In the genomic region with DNA sequence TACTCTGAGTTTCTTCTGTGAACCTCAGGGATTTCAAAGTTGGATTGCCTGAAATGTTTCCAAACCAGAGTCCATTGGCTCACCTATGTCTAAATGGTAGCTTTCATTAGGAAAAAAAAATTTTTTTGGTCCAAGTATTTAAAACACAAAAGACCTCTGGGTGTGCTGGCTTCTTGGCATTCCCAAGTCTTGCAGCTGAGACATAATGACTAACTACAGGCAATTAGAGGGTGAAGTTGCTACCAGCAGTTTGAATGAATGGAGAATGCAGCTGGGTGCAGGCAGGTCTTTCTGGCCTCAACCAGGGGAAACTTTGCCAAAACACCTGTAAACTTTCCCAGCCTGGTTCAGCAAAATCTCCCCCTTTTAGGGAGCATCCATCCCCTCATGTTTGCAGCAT, we compare ENCODE assay signal across 24 cellular contexts.
"Had no signal": no experiment of that assay in that cellular context is flagged by ENCODE, and none has a peak within 500 bp of the region (broad histone marks: within the 10 kb centered on the region; RNA-seq: fewer than 3 reads in every experiment).

No MANE protein-coding gene starts in this region.

- H3K4me2 ChIP-seq: smooth muscle cell had no signal

- H3K4me1 Mint-ChIP-seq: endodermal cell had no signal

- DNase-seq: activated CD4-positive, alpha-beta T cell treated with anti-CD3 and anti-CD28 coated beads for 1 hour; activated CD4-positive, alpha-beta T cell treated with anti-CD3 and anti-CD28 coated beads, Interleukin-2, amount 50 U/mL, for 1 hour; activated CD8-positive, alpha-beta T cell treated with anti-CD3 and anti-CD28 coated beads, Interleukin-2, amount 10 ng/mL, durations not matched to agents 7 days and 5 days; activated gamma-delta T cell treated with Interleukin-2 at 50 U/mL for 16 hours; aorta; cortex of kidney; endodermal cell; kidney; left ventricle myocardium superior; mammary epithelial cell; midbrain; nucleus accumbens; sigmoid colon; stimulated activated CD4-positive, alpha-beta T cell treated with anti-CD3 and anti-CD28 coated beads, Interleukin-2, amount 100 ng/mL, for 48 hours; stimulated activated CD8-positive, alpha-beta memory T cell treated with anti-CD3 and anti-CD28 coated beads, Interleukin-4, amount 100 ng/mL, for 48 hours; stimulated activated naive B cell treated with anti-CD40 and anti-IgM and Interleukin-4, amounts not matched to agents 10 μg/mL and 1 μg/mL and 100 μg/mL, for 72 hours; T-helper 1 cell; transverse colon had no signal

- H3K36me3 Mint-ChIP-seq: natural killer cell treated with Interleukin-12 subunit alpha and Interleukin-12 subunit beta and Interleukin-15 and Interleukin-18, amount 100 ng/mL, for 72 hours had no signal

- H3K9me3 ChIP-seq: sigmoid colon, transverse colon had no signal

- H3K9me3 Mint-ChIP-seq: endodermal cell had no signal

- H3K36me3 ChIP-seq: cardiac muscle cell, sigmoid colon, transverse colon had no signal

- H3K4me1 ChIP-seq: sigmoid colon, transverse colon had no signal

- H3K27me3 ChIP-seq: cardiac muscle cell, transverse colon had no signal

- H3K4me3 Mint-ChIP-seq: activated CD8-positive, alpha-beta T cell treated with anti-CD3 and anti-CD28 coated beads, Interleukin-2, amount 10 ng/mL, durations not matched to agents 7 days and 5 days; activated T-helper 1 cell treated with anti-CD3 and anti-CD28 coated beads, Interleukin-12 subunit alpha, Interleukin-12 subunit beta, Interleukin-2, Interleukin-4 antibody, amounts not matched to agents 30 ng/mL and 10 ng/mL and 1 ng/mL, durations not matched to agents 14 hours and 24 hours and 36 hours; endodermal cell; natural killer cell treated with Interleukin-12 subunit alpha and Interleukin-12 subunit beta and Interleukin-15 and Interleukin-18, amount 100 ng/mL, for 72 hours; stimulated activated naive B cell treated with anti-CD40 and anti-IgM and Interleukin-4, amounts not matched to agents 10 μg/mL and 1 μg/mL and 100 μg/mL, for 72 hours had no signal

- H3K27ac ChIP-seq: cardiac muscle cell, epithelial cell of prostate, sigmoid colon, transverse colon had no signal

- H3K4me3 ChIP-seq: cardiac muscle cell, sigmoid colon, smooth muscle cell, transverse colon had no signal

- ATAC-seq: activated CD8-positive, alpha-beta T cell treated with anti-CD3 and anti-CD28 coated beads, Interleukin-2, amount 10 ng/mL, durations not matched to agents 7 days and 5 days; activated naive CD4-positive, alpha-beta T cell treated with anti-CD3 and anti-CD28 coated beads, Interleukin-2, amount 50 U/mL, for 72 hours; left ventricle myocardium superior; natural killer cell treated with Interleukin-12 subunit alpha and Interleukin-12 subunit beta and Interleukin-15 and Interleukin-18, amount 100 ng/mL, for 72 hours; stimulated activated naive B cell treated with anti-CD40 and anti-IgM and Interleukin-4, amounts not matched to agents 10 μg/mL and 1 μg/mL and 100 μg/mL, for 72 hours had no signal

- H3K27ac Mint-ChIP-seq: activated CD8-positive, alpha-beta T cell treated with anti-CD3 and anti-CD28 coated beads, Interleukin-2, amount 10 ng/mL, durations not matched to agents 7 days and 5 days; activated naive CD4-positive, alpha-beta T cell treated with anti-CD3 and anti-CD28 coated beads, Interleukin-2, amount 50 U/mL, for 72 hours; activated T-helper 1 cell treated with anti-CD3 and anti-CD28 coated beads, Interleukin-12 subunit alpha, Interleukin-12 subunit beta, Interleukin-2, Interleukin-4 antibody, amounts not matched to agents 30 ng/mL and 10 ng/mL and 1 ng/mL, durations not matched to agents 14 hours and 24 hours and 36 hours; endodermal cell; natural killer cell treated with Interleukin-12 subunit alpha and Interleukin-12 subunit beta and Interleukin-15 and Interleukin-18, amount 100 ng/mL, for 72 hours; stimulated activated naive B cell treated with anti-CD40 and anti-IgM and Interleukin-4, amounts not matched to agents 10 μg/mL and 1 μg/mL and 100 μg/mL, for 72 hours had no signal
